ENCODE assay signal across 1 cellular context in the genomic region with DNA sequence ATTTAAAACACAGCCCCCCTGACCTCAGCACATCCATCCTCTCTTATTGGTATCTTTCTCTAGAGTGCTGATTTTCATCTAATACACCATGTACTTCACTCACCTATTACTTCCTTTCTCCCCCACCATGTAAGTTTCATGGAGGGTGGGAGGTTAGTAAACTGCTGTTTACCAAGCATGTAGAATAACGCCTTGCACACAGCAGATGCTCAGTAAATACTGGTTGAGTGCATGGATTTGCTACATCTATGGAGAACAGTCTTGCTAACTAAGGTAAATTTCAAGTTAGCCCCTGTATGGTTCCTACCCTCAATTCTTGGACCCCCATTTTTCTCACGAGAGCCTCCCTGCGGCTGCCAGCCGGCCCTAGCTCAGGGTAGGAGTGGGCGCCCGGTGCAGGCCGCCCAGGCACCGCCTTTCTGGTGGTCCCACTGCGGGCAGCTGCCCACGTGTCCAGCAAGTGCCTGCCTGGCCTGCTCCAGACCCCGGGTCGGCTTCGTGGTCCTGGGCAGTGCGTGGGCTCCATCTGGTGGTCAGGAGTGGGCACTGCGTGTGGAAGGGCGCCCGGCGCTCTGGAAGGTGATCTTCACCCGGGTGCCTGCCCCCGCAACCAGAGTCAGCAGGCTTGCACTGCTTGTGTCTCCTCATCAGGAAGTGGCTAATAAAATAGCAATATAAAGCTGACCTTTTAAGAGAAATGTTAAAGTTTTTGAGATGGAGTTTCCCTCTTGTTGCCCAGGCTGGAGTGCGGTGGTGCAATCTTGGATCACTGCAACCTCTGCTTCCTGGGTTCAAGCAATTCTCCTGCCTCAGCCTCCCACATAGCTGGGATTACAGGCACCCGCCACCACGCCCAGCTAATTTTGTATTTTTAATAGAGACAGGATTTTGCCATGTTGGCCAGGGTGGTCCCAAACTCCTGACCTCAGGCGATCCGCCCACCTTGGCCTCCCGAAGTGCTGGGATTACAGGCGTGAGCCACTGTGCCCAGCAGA.
TF ChIP-seq lines count a peak whose summit lies in the region.

No MANE protein-coding gene starts in this region.

TF ChIP-seq in H1, 55 proteins besides CTCF, POLR2A, EP300 and RAD21:
- TF ChIP-seq, protein P1, sequence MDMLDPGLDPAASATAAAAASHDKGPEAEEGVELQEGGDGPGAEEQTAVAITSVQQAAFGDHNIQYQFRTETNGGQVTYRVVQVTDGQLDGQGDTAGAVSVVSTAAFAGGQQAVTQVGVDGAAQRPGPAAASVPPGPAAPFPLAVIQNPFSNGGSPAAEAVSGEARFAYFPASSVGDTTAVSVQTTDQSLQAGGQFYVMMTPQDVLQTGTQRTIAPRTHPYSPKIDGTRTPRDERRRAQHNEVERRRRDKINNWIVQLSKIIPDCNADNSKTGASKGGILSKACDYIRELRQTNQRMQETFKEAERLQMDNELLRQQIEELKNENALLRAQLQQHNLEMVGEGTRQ (IDR thresholded peaks at IDR 0.05; ENCODE audit: low read length): peak; percentile 81
- peak in 1 of 2 experiments; percentile 71; a peak in 1 of 4 replicates for TF ChIP-seq SIN3A (conservative IDR thresholded peaks at IDR 0.05 in 1 of 2, IDR thresholded peaks at IDR 0.05 in 1 of 2; ENCODE audit: low read depth in 1 of 2, low read length in 2 of 2)
- peak; percentile 2; the same call in 1 of the 2 replicates for TF ChIP-seq MAFK (IDR thresholded peaks at IDR 0.05; ENCODE audit: low read depth, low read length)
- TF ChIP-seq GABPA (IDR thresholded peaks at IDR 0.05; ENCODE audit: borderline replicate concordance, insufficient read depth, low read length): peak; percentile 68; the same call in 1 of the 2 replicates
- TF ChIP-seq CTBP2 (IDR thresholded peaks at IDR 0.05; ENCODE audit: borderline replicate concordance, insufficient read depth, insufficient read length, low read length): no peak
- no peak for TF ChIP-seq SAP30 (IDR thresholded peaks at IDR 0.05; ENCODE audit: insufficient read depth, insufficient replicate concordance, low read length)
- TF ChIP-seq, protein P2, sequence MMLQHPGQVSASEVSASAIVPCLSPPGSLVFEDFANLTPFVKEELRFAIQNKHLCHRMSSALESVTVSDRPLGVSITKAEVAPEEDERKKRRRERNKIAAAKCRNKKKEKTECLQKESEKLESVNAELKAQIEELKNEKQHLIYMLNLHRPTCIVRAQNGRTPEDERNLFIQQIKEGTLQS (IDR thresholded peaks at IDR 0.05; ENCODE audit: insufficient read depth, low read depth, low read length): 0 out of 2 replicates have a peak, but pooled peaks have one; percentile 42
- TF ChIP-seq CHD2 (IDR thresholded peaks at IDR 0.05; ENCODE audit: low read length): peak; percentile 37; the same call in 1 of the 2 replicates
- TF ChIP-seq, protein P3, sequence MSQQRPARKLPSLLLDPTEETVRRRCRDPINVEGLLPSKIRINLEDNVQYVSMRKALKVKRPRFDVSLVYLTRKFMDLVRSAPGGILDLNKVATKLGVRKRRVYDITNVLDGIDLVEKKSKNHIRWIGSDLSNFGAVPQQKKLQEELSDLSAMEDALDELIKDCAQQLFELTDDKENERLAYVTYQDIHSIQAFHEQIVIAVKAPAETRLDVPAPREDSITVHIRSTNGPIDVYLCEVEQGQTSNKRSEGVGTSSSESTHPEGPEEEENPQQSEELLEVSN (IDR thresholded peaks at IDR 0.05): peak; percentile 86
- TF ChIP-seq TAF1 (IDR thresholded peaks at IDR 0.05; ENCODE audit: low read depth, low read length): no peak
- TF ChIP-seq, protein P4, sequence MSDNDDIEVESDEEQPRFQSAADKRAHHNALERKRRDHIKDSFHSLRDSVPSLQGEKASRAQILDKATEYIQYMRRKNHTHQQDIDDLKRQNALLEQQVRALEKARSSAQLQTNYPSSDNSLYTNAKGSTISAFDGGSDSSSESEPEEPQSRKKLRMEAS (IDR thresholded peaks at IDR 0.05): peak; percentile 96
- TF ChIP-seq FOSL1 (IDR thresholded peaks at IDR 0.05; ENCODE audit: insufficient read depth, low read depth, low read length): no peak; the same call in 1 of the 2 replicates
- TF ChIP-seq YY1 (IDR thresholded peaks at IDR 0.05; ENCODE audit: low read depth, low read length): 0 out of 2 replicates have a peak, but pooled peaks have one; percentile 46
- TF ChIP-seq CREB1 (IDR thresholded peaks at IDR 0.05): peak; percentile 43; the same call in 1 of the 2 replicates
